ENCODE assay signal across 8 cellular contexts in genomic region chr9:25677301-25678146, GRCh38. TPM values are rescaled to one million over a fixed set of nuclear protein-coding genes. Genes with fewer than 3 reads are reported as not detected.
DNase-seq lines count a peak whose midpoint lies in the region; ATAC-seq and TF ChIP-seq lines count a peak whose summit lies in the region.

No MANE protein-coding gene starts in this region.

- peak; percentile 86 for DNase-seq in AG08396 (ENCODE audit: low spot score)
- DNase-seq in activated B cell treated with CpG ODN at 0.5 μM for 24 hours: peak; percentile 15
- peak; percentile 36 for DNase-seq in fibroblast of gingiva (ENCODE audit: low read depth)
- DNase-seq in mucosa of gallbladder (ENCODE audit: low spot score): peak; percentile 86
- DNase-seq in type B pancreatic cell (ENCODE audit: extremely low spot score, unreplicated experiment): no peak
- no peak for DNase-seq in Karpas-422

- CTCF ChIA-PET in activated B cell treated with CpG ODN at 0.5 μM for 24 hours (lab: Charles Lee): no interaction called here

- no peaks in the 10 kb centered on the region for H3K27me3 ChIP-seq in KMS-11 (ENCODE audit: insufficient read depth, low read depth)
- H3K27me3 ChIP-seq in Karpas-422 (ENCODE audit: low read length): no peaks in the 10 kb centered on the region

- TF ChIP-seq CTCF in KMS-11 (conservative IDR thresholded peaks at IDR 0.05; ENCODE audit: low read depth, low read length) (no peak), activated B cell treated with CpG ODN at 0.5 μM for 24 hours (IDR thresholded peaks at IDR 0.05) (no peak), type B pancreatic cell (conservative IDR thresholded peaks at IDR 0.05) (no peak)

- H3K36me3 ChIP-seq in KMS-11 (ENCODE audit: insufficient read depth): no peaks in the 10 kb centered on the region
- no peaks in the 10 kb centered on the region for H3K36me3 ChIP-seq in Karpas-422 (ENCODE audit: insufficient read depth, low read length)

- H4K20me1 ChIP-seq in KMS-11 (ENCODE audit: insufficient read depth) (no peaks in the 10 kb centered on the region), Karpas-422 (ENCODE audit: insufficient read depth, low read depth, low read length) (no peaks in the 10 kb centered on the region)

- peaks cover 5% of the 10 kb centered on the region for H3K27me3 Mint-ChIP-seq in activated B cell treated with CpG ODN at 0.5 μM for 24 hours
- no peaks in the 10 kb centered on the region for H3K27me3 Mint-ChIP-seq in type B pancreatic cell

- peaks cover 2% of the 10 kb centered on the region for H3K9me3 Mint-ChIP-seq in activated B cell treated with CpG ODN at 0.5 μM for 24 hours
- no peaks in the 10 kb centered on the region for H3K9me3 Mint-ChIP-seq in type B pancreatic cell

- intact Hi-C loops in activated B cell treated with CpG ODN at 0.5 μM for 24 hours (cut with micrococcal nuclease): no loop called here

- peaks cover 8% of the 10 kb centered on the region; the same call in 1 of the 2 replicates for H3K9me3 ChIP-seq in Karpas-422 (ENCODE audit: low read length)

- no peaks in the 10 kb centered on the region for H3K79me2 ChIP-seq in KMS-11 (ENCODE audit: insufficient read depth, low read depth)
- no peaks in the 10 kb centered on the region for H3K79me2 ChIP-seq in Karpas-422 (ENCODE audit: low read length)

- ATAC-seq in GM19023 (IDR thresholded peaks at IDR 0.05; ENCODE audit: unreplicated experiment) (peak; percentile 48), activated B cell treated with CpG ODN at 0.5 μM for 24 hours (ENCODE audit: low read depth) (peak; percentile 78)

- no peaks in the 10 kb centered on the region for H3K9me2 ChIP-seq in Karpas-422 (replicated peaks; ENCODE audit: insufficient read depth, low read length)

- POLR2A ChIA-PET in activated B cell treated with CpG ODN at 0.5 μM for 24 hours (lab: Charles Lee): no interaction called here

- no peaks in the 10 kb centered on the region for H3K36me3 Mint-ChIP-seq in activated B cell treated with CpG ODN at 0.5 μM for 24 hours (ENCODE audit: low read depth)
- no peaks in the 10 kb centered on the region for H3K36me3 Mint-ChIP-seq in type B pancreatic cell

- H3K4me1 ChIP-seq in KMS-11 (ENCODE audit: low read depth, poor library complexity, severe bottlenecking) (peaks cover 8% of the 10 kb centered on the region), Karpas-422 (ENCODE audit: low read length) (no peaks in the 10 kb centered on the region)

- H3K4me2 ChIP-seq in KMS-11: peak overlapping the region; percentile 36
- no peak overlapping the region for H3K4me2 ChIP-seq in Karpas-422 (ENCODE audit: low read depth, low read length, poor library complexity, severe bottlenecking)

- peak overlapping the region; percentile 95 for H3K9ac ChIP-seq in KMS-11
- no peak overlapping the region for H3K9ac ChIP-seq in Karpas-422 (ENCODE audit: low read length)

- H3K4me1 Mint-ChIP-seq in activated B cell treated with CpG ODN at 0.5 μM for 24 hours (no peaks in the 10 kb centered on the region), type B pancreatic cell (ENCODE audit: unreplicated experiment) (no peaks in the 10 kb centered on the region)

- H3K27ac ChIP-seq in KMS-11: peak overlapping the region; percentile 88
- no peak overlapping the region for H3K27ac ChIP-seq in Karpas-422 (ENCODE audit: low read length)

- H2AFZ ChIP-seq in KMS-11 (ENCODE audit: low read depth) (peak overlapping the region; percentile 62), Karpas-422 (ENCODE audit: low read length) (no peak overlapping the region)

- H3K4me3 ChIP-seq in KMS-11 (IDR thresholded peaks at IDR 0.05; ENCODE audit: insufficient read depth, low read depth, low read length): no peak overlapping the region
- H3K4me3 ChIP-seq in Karpas-422 (ENCODE audit: low read length): no peak overlapping the region

- H3K4me3 Mint-ChIP-seq in activated B cell treated with CpG ODN at 0.5 μM for 24 hours: peak overlapping the region; percentile 61
- H3K4me3 Mint-ChIP-seq in type B pancreatic cell: peak overlapping the region; percentile 58

- H3K27ac Mint-ChIP-seq in activated B cell treated with CpG ODN at 0.5 μM for 24 hours (no peak overlapping the region), type B pancreatic cell (no peak overlapping the region)

RNA-seq across cellular contexts. Expression of gene TUSC1, which starts 0.7 kb away (rescaled TPM):
- total RNA-seq in activated B cell treated with CpG ODN at 0.5 μM for 24 hours: 0.64 and 0.76 TPM in 2 replicates
- total RNA-seq in mucosa of gallbladder: 10.9 TPM
- 3.4 TPM in 1 of 2 replicates, not detected in the other for total RNA-seq in type B pancreatic cell (ENCODE audit: low replicate concordance)
- not detected in 2 replicates for total RNA-seq in Karpas-422 (2014; rRNA removed; shearing (Covaris generic); ENCODE audit: low replicate concordance)

Comparison
In these comparisons a context has a peak if more than half of its experiments do, and no peak if none do; other contexts are left out.
1. DNase-seq: peak in AG08396 (single experiment), activated B cell treated with CpG ODN at 0.5 μM for 24 hours (single experiment), fibroblast of gingiva (single experiment) and mucosa of gallbladder (single experiment); none in type B pancreatic cell (single experiment) and Karpas-422 (single experiment).